In the genomic region with DNA sequence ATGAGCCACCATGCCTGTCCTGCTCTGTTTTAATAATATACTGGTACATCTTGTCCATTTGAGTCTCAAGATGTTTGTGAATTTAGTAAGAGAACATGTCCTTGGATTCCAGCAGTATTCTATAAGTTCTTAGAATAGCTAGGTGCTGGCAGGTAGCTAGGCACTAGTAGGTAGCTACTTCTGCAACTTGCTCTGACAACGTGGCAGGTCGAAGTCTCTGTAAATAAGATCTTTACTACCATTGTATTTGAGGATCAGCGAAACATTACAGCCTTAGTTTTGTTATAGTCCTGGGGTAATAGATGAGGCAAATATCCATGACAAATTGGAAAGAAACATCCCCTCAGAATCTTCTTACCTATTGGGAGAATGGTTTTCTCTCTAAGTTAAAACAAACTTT, we compare ENCODE assay signal across 22 cellular contexts.
"Had no signal": no experiment of that assay in that cellular context is flagged by ENCODE, and none has a peak within 500 bp of the region (broad histone marks: within the 10 kb centered on the region; RNA-seq: fewer than 3 reads in every experiment).

No MANE protein-coding gene starts in this region.

- H3K4me3 Mint-ChIP-seq: effector memory CD8-positive, alpha-beta T cell; naive B cell; natural killer cell treated with Interleukin-12 subunit alpha and Interleukin-12 subunit beta and Interleukin-15 and Interleukin-18, amount 100 ng/mL, for 72 hours; neural crest cell; stimulated activated naive CD8-positive, alpha-beta T cell treated with anti-CD3 and anti-CD28 coated beads, Interleukin-15, Interleukin-2, amounts not matched to agents 100 ng/mL and 50 ng/mL, for 24 hours had no signal

- H3K79me2 ChIP-seq: parathyroid adenoma had no signal

- H3K9me3 ChIP-seq: gastrocnemius medialis, left ventricle myocardium inferior, lower lobe of right lung, neutrophil, sigmoid colon, spleen, thoracic aorta, tibial nerve, upper lobe of right lung, uterus had no signal

- H3K9ac ChIP-seq: parathyroid adenoma had no signal

- DNase-seq: cortex of kidney; effector memory CD8-positive, alpha-beta T cell; foreskin fibroblast; gastrocnemius medialis; head of caudate nucleus; kidney; left ventricle myocardium inferior; lower lobe of right lung; naive B cell; sigmoid colon; stimulated activated CD4-positive, alpha-beta T cell treated with anti-CD3 and anti-CD28 coated beads, Interleukin-4, amount 100 ng/mL, for 4 hours; stimulated activated naive B cell treated with anti-CD40 and anti-IgM and Interleukin-4, amounts not matched to agents 10 μg/mL and 1 μg/mL and 100 μg/mL, for 72 hours; uterus had no signal

- H3K27me3 ChIP-seq: gastrocnemius medialis, neutrophil, sigmoid colon, tibial nerve, upper lobe of right lung, uterus had no signal

- H3K4me1 ChIP-seq: gastrocnemius medialis, lower lobe of right lung, parathyroid adenoma, sigmoid colon, spleen, upper lobe of right lung, uterus had no signal

- H3K27ac ChIP-seq: gastrocnemius medialis, left ventricle myocardium inferior, lower lobe of right lung, neutrophil, parathyroid adenoma, sigmoid colon, spleen, thoracic aorta, tibial nerve, upper lobe of right lung, uterus had no signal

- H3K4me1 Mint-ChIP-seq: naive B cell; stimulated activated naive B cell treated with anti-CD40 and anti-IgM and Interleukin-4, amounts not matched to agents 10 μg/mL and 1 μg/mL and 100 μg/mL, for 72 hours had no signal

- H3K9me3 Mint-ChIP-seq: effector memory CD8-positive, alpha-beta T cell; naive B cell; natural killer cell treated with Interleukin-12 subunit alpha and Interleukin-12 subunit beta and Interleukin-15 and Interleukin-18, amount 100 ng/mL, for 72 hours; neural crest cell; stimulated activated naive B cell treated with anti-CD40 and anti-IgM and Interleukin-4, amounts not matched to agents 10 μg/mL and 1 μg/mL and 100 μg/mL, for 72 hours; stimulated activated naive CD8-positive, alpha-beta T cell treated with anti-CD3 and anti-CD28 coated beads, Interleukin-15, Interleukin-2, amounts not matched to agents 100 ng/mL and 50 ng/mL, for 24 hours had no signal

- H3K36me3 Mint-ChIP-seq: naive B cell; natural killer cell treated with Interleukin-12 subunit alpha and Interleukin-12 subunit beta and Interleukin-15 and Interleukin-18, amount 100 ng/mL, for 72 hours; stimulated activated naive B cell treated with anti-CD40 and anti-IgM and Interleukin-4, amounts not matched to agents 10 μg/mL and 1 μg/mL and 100 μg/mL, for 72 hours had no signal

- H3K36me3 ChIP-seq: gastrocnemius medialis, left ventricle myocardium inferior, lower lobe of right lung, neutrophil, sigmoid colon, spleen, thoracic aorta, tibial nerve, upper lobe of right lung, uterus had no signal

- ATAC-seq: effector memory CD8-positive, alpha-beta T cell; gastrocnemius medialis; lower lobe of right lung; natural killer cell treated with Interleukin-12 subunit alpha and Interleukin-12 subunit beta and Interleukin-15 and Interleukin-18, amount 100 ng/mL, for 72 hours; stimulated activated naive B cell treated with anti-CD40 and anti-IgM and Interleukin-4, amounts not matched to agents 10 μg/mL and 1 μg/mL and 100 μg/mL, for 72 hours; upper lobe of right lung had no signal

- H2AFZ ChIP-seq: parathyroid adenoma had no signal

- H3K4me3 ChIP-seq: gastrocnemius medialis, left ventricle myocardium inferior, lower lobe of right lung, sigmoid colon, spleen, thoracic aorta, tibial nerve, upper lobe of right lung, uterus had no signal
